ENCODE assay signal across 1 cellular context in genomic region chr15:84697353-84697990, GRCh38.
TF ChIP-seq lines count a peak whose summit lies in the region.

No MANE protein-coding gene starts in this region.

TF ChIP-seq in HEK293, 187 proteins besides CTCF, POLR2A, EP300 and RAD21 (continued from another document):
- no peak for TF ChIP-seq ZNF596 (tag by site-specific recombination; IDR thresholded peaks at IDR 0.05)
- TF ChIP-seq ZNF639 (tag by site-specific recombination; IDR thresholded peaks at IDR 0.05), result no peak
- peak; percentile 46; the same call in 1 of the 2 replicates for TF ChIP-seq PRDM1 (tag by site-specific recombination; IDR thresholded peaks at IDR 0.05)
